In genomic region chr13:114208134-114208533, GRCh38 we compare ENCODE assay signal across 2 cellular contexts.
TF ChIP-seq lines count a peak whose summit lies in the region.

No MANE protein-coding gene starts in this region.

TF ChIP-seq in HepG2, 621 proteins besides CTCF, POLR2A, EP300 and RAD21:
- TF ChIP-seq CREB1 (IDR thresholded peaks at IDR 0.05) (peak; percentile 96), CREB1 (CRISPR knock-in tag; IDR thresholded peaks at IDR 0.05) (no peak), ZNF703 (CRISPR knock-in tag; IDR thresholded peaks at IDR 0.05; ENCODE audit: borderline replicate concordance) (no peak), TIGD3 (CRISPR knock-in tag; IDR thresholded peaks at IDR 0.05; ENCODE audit: borderline replicate concordance) (no peak), ZNF142 (CRISPR knock-in tag; IDR thresholded peaks at IDR 0.05) (no peak), CHD2 (IDR thresholded peaks at IDR 0.05; ENCODE audit: low read depth, low read length) (no peak), HOXD1 (CRISPR knock-in tag; IDR thresholded peaks at IDR 0.05) (no peak), PHF21A (CRISPR knock-in tag; IDR thresholded peaks at IDR 0.05) (no peak), PHF20 (CRISPR knock-in tag; IDR thresholded peaks at IDR 0.05) (no peak), U2AF2 (IDR thresholded peaks at IDR 0.05; ENCODE audit: low read depth, low read length) (no peak), HMG20A (CRISPR knock-in tag; IDR thresholded peaks at IDR 0.05; ENCODE audit: borderline replicate concordance) (no peak), IKZF4 (CRISPR knock-in tag; IDR thresholded peaks at IDR 0.05; ENCODE audit: borderline replicate concordance, low read depth, not compliant biosample characterization) (no peak), ZNF781 (CRISPR knock-in tag; IDR thresholded peaks at IDR 0.05; ENCODE audit: borderline replicate concordance, not compliant biosample characterization) (no peak), ZBTB49 (CRISPR knock-in tag; IDR thresholded peaks at IDR 0.05; ENCODE audit: borderline replicate concordance) (no peak), THAP8 (CRISPR knock-in tag; IDR thresholded peaks at IDR 0.05; ENCODE audit: borderline replicate concordance) (no peak), ATF7 (IDR thresholded peaks at IDR 0.05) (peak; percentile 97), ATF7 (CRISPR knock-in tag; IDR thresholded peaks at IDR 0.05) (no peak), ZNF143 (CRISPR knock-in tag; IDR thresholded peaks at IDR 0.05) (no peak)

TF ChIP-seq in K562, 482 proteins besides CTCF, POLR2A, EP300 and RAD21:
- no peak for TF ChIP-seq ERF (CRISPR knock-in tag; IDR thresholded peaks at IDR 0.05)
- TF ChIP-seq GATAD2B (IDR thresholded peaks at IDR 0.05; ENCODE audit: borderline replicate concordance), result no peak
- TF ChIP-seq ATF7 (IDR thresholded peaks at IDR 0.05), result peak; percentile 33; the same call in 1 of the 2 replicates
- TF ChIP-seq GTF2F1 (IDR thresholded peaks at IDR 0.05; ENCODE audit: low read depth, low read length), result no peak
- TF ChIP-seq ATF3 (IDR thresholded peaks at IDR 0.05), result peak; percentile 42
- no peak for TF ChIP-seq ATF3 (CRISPR knock-in tag; conservative IDR thresholded peaks at IDR 0.05)
